In the genomic region with DNA sequence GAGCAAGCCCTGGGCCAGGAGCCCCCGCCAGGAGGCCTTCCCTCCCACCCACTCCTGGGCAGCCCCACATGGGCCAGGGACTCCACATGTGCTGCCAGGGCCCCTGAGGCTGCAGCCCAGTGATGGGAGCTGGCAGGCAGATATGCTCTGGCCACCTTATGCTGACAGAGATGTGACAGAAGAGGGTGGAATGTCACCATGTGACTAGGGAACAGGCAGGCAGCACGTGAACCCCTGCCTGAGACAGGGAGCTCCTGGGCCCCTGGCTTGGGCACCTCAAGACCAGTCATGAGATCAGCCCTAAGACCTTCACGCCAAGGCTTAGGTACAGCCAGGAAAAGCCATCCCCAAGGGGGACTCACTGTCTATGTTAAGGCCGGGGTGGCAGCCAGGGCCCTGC, we compare ENCODE assay signal across 4 cellular contexts. TPM values are rescaled to one million over a fixed set of nuclear protein-coding genes. Genes with fewer than 3 reads are reported as not detected.
"Had no signal": no experiment of that assay in that cellular context is flagged by ENCODE, and none has a peak within 500 bp of the region (broad histone marks: within the 10 kb centered on the region; RNA-seq: fewer than 3 reads in every experiment).

No MANE protein-coding gene starts in this region.

- H3K4me3 ChIP-seq: GM23338 had no signal

- DNase-seq: H9, HCEC 1CT, IMR-90 had no signal

- ATAC-seq: GM23338 had no signal

RNA-seq across cellular contexts. Expression of gene PRODH, which starts 9.1 kb away (rescaled TPM):
- total RNA-seq: IMR-90 had no signal
